Comparison of ENCODE assay signal across 16 cellular contexts in genomic region chr10:112394475-112394875, GRCh38. TPM values are rescaled to one million over a fixed set of nuclear protein-coding genes. Genes with fewer than 3 reads are reported as not detected.
DNase-seq lines count a peak whose midpoint lies in the region; ATAC-seq and TF ChIP-seq lines count a peak whose summit lies in the region.
"Had no signal": no experiment of that assay in that cellular context is flagged by ENCODE, and none has a peak within 500 bp of the region (broad histone marks: within the 10 kb centered on the region; RNA-seq: fewer than 3 reads in every experiment).

No MANE protein-coding gene starts in this region.

- DNase-seq in NCI-H748 (lab: John Stamatoyannopoulos, UW; ENCODE audit: unreplicated experiment), result peak; percentile 27
- DNase-seq in NCI-H748 treated with DMSO at 0.1 percent for 48 hours (lab: John Stamatoyannopoulos, UW), result no peak
- peak; percentile 28 for DNase-seq in coronary artery (ENCODE audit: low spot score)
- DNase-seq in renal cortical epithelial cell (ENCODE audit: low read depth), result peak; percentile 78
- DNase-seq in germinal center (ENCODE audit: low spot score), result no peak
- DNase-seq in GF-D8 (lab: John Stamatoyannopoulos, UW), result no peak
- DNase-seq: activated CD4-positive, alpha-beta T cell treated with anti-CD3 and anti-CD28 coated beads, Interleukin-2, amount 50 U/mL, for 1 hour; activated T-cell treated with anti-CD3 and anti-CD28 coated beads, Interleukin-2, amount 50 U/mL, for 48 hours; CD4-positive, alpha-beta T cell; foreskin keratinocyte; midbrain; NCI-H524; SJCRH30; T1000 had no signal

- ATAC-seq in HG02938 (IDR thresholded peaks at IDR 0.05; ENCODE audit: unreplicated experiment) (peak; percentile 38), HG03442 (IDR thresholded peaks at IDR 0.05; ENCODE audit: unreplicated experiment) (no peak)
- ATAC-seq: foreskin keratinocyte had no signal

- H3K27ac ChIP-seq in coronary artery, result no peak overlapping the region
- H3K27ac ChIP-seq: foreskin keratinocyte, SJCRH30 had no signal

- no peak overlapping the region for H3K4me3 ChIP-seq in coronary artery
- H3K4me3 ChIP-seq: SJCRH30 had no signal

- no peak for TF ChIP-seq CTCF in coronary artery (IDR thresholded peaks at IDR 0.05)

RNA-seq across cellular contexts. Expression of gene ACSL5, which starts 20.6 kb away (rescaled TPM):
- 5.8 and 11.8 TPM in 2 replicates for total RNA-seq in renal cortical epithelial cell
- total RNA-seq: foreskin keratinocyte had no signal

RNA-seq across cellular contexts. Expression of gene ZDHHC6, which starts 52.2 kb away (rescaled TPM):
- total RNA-seq in renal cortical epithelial cell, result 35.1 and 39.0 TPM in 2 replicates

RNA-seq across cellular contexts. Expression of gene VTI1A, which starts 52.5 kb away (rescaled TPM):
- 33.2 and 49.7 TPM in 2 replicates for total RNA-seq in renal cortical epithelial cell

Comparison
In these comparisons a context has a peak if more than half of its experiments do, and no peak if none do; other contexts are left out.
1. DNase-seq: peak in NCI-H748 (single experiment), coronary artery (single experiment) and renal cortical epithelial cell (single experiment); none in NCI-H748 treated with DMSO at 0.1 percent for 48 hours (single experiment), germinal center (single experiment) and GF-D8 (single experiment).